8 cellular contexts compared by ENCODE assay signal in the genomic region with DNA sequence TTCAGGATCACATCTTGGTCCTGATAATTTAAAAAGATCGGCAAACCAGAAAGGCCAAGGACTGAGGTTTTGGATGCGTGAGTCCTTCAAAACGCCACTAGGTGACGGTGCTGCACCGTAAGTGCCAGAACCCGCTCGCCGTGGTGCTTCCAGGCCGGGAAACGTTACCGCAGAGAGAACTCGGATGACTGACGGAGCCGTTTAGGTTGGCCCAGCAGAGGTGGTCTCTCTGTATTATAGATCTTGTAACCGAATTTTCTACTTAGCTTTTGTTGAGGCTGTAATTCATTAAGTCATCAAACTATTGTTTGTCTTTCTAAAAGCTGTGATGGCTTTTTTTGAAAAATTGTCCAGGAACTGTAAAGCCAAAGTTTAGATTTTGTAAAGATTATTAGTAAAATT. TPM values are rescaled to one million over a fixed set of nuclear protein-coding genes. Genes with fewer than 3 reads are reported as not detected.
DNase-seq lines count a peak whose midpoint lies in the region; ATAC-seq and TF ChIP-seq lines count a peak whose summit lies in the region.

No MANE protein-coding gene starts in this region.

- H3K27ac Mint-ChIP-seq in activated T-helper 2 cell treated with anti-CD3 and anti-CD28 coated beads, Interferon-gamma antibody, Interleukin-2, Interleukin-4, amounts not matched to agents 10 μg/mL and 5 μg/mL and 100 μg/mL, durations not matched to agents 14 hours and 24 hours and 36 hours, result no peak overlapping the region

- H3K36me3 ChIP-seq in RWPE2 (ENCODE audit: low read depth), result no peaks in the 10 kb centered on the region
- no peaks in the 10 kb centered on the region for H3K36me3 ChIP-seq in ovary
- no peaks in the 10 kb centered on the region for H3K36me3 ChIP-seq in transverse colon

- no peak overlapping the region for H3K4me3 Mint-ChIP-seq in activated T-helper 2 cell treated with anti-CD3 and anti-CD28 coated beads, Interferon-gamma antibody, Interleukin-2, Interleukin-4, amounts not matched to agents 10 μg/mL and 5 μg/mL and 100 μg/mL, durations not matched to agents 14 hours and 24 hours and 36 hours (ENCODE audit: low read depth)

- H3K4me1 ChIP-seq in RWPE2 (ENCODE audit: insufficient read depth, poor library complexity, severe bottlenecking) (no peaks in the 10 kb centered on the region), foreskin keratinocyte (no peaks in the 10 kb centered on the region), ovary (ENCODE audit: insufficient read depth) (no peaks in the 10 kb centered on the region), transverse colon (no peaks in the 10 kb centered on the region)

- TF ChIP-seq POLR2A in ovary (IDR thresholded peaks at IDR 0.05) (no peak), transverse colon (IDR thresholded peaks at IDR 0.05) (no peak)

- WGBS in ovary, 3 donors, result 1 to 3% (median 2%) methylated on average over 15 of the region's 15 CpGs
- WGBS in transverse colon (ENCODE audit: low coverage in 1 of 2), 2 donors, result 1 to 4% methylated on average over 8 to 15 of the region's 15 CpGs

- TF ChIP-seq CTCF in RWPE2 (IDR thresholded peaks at IDR 0.05; ENCODE audit: poor library complexity, severe bottlenecking) (peak; percentile 99), foreskin keratinocyte (conservative IDR thresholded peaks at IDR 0.05) (peak; percentile 97), ovary (IDR thresholded peaks at IDR 0.05) (peak; percentile 56 to 75 (median 61)), transverse colon (IDR thresholded peaks at IDR 0.05) (peak; percentile 87 to 93 (median 90))

- peaks cover 4% of the 10 kb centered on the region for H3K4me1 Mint-ChIP-seq in activated T-helper 2 cell treated with anti-CD3 and anti-CD28 coated beads, Interferon-gamma antibody, Interleukin-2, Interleukin-4, amounts not matched to agents 10 μg/mL and 5 μg/mL and 100 μg/mL, durations not matched to agents 14 hours and 24 hours and 36 hours (ENCODE audit: low read depth)

- peaks cover 33% of the 10 kb centered on the region for H3K27me3 Mint-ChIP-seq in activated T-helper 2 cell treated with anti-CD3 and anti-CD28 coated beads, Interferon-gamma antibody, Interleukin-2, Interleukin-4, amounts not matched to agents 10 μg/mL and 5 μg/mL and 100 μg/mL, durations not matched to agents 14 hours and 24 hours and 36 hours (ENCODE audit: low read depth)

- H3K36me3 Mint-ChIP-seq in activated T-helper 2 cell treated with anti-CD3 and anti-CD28 coated beads, Interferon-gamma antibody, Interleukin-2, Interleukin-4, amounts not matched to agents 10 μg/mL and 5 μg/mL and 100 μg/mL, durations not matched to agents 14 hours and 24 hours and 36 hours (ENCODE audit: low read depth), result no peaks in the 10 kb centered on the region

- intact Hi-C loops in activated T-helper 2 cell treated with anti-CD3 and anti-CD28 coated beads, Interferon-gamma antibody, Interleukin-2, Interleukin-4, amounts not matched to agents 10 μg/mL and 5 μg/mL and 100 μg/mL, durations not matched to agents 14 hours and 24 hours and 36 hours (cut with micrococcal nuclease), result loop anchor here (2.0 to 10.0 kb wide), 3 partner anchors 96 to 1680 kb away; no protein-coding TSS in a partner anchor
- intact Hi-C loops in ovary (cut with DNase I), result loop anchor here in 3 of 4 donors (10.0 kb wide), 2 partner anchors 720 to 1680 kb away; no protein-coding TSS in a partner anchor
- intact Hi-C loops in transverse colon (cut with DNase I; ENCODE audit: low total_unique reads), result no loop called here

- H3K27me3 ChIP-seq in RWPE2 (ENCODE audit: insufficient read depth, poor library complexity, severe bottlenecking) (no peaks in the 10 kb centered on the region), foreskin keratinocyte (peaks cover 14% of the 10 kb centered on the region), ovary (no peaks in the 10 kb centered on the region), transverse colon (peaks cover 39% of the 10 kb centered on the region)

- in situ Hi-C loops in transverse colon (cut with MboI; ENCODE audit: low pct_ligation_motif_present in 1 of 4, low pct_unique_long_range_greater_than_20kb in 1 of 4, low sequenced_read_pairs in 3 of 4), result loop anchor here in 3 of 4 donors (5.0 to 25.0 kb wide), 4 partner anchors 97 to 1697 kb away; partner anchors contain the start of genes METTL4 (in 1 of the 3) and NDC80 (in 1 of the 3)

- TF ChIP-seq EP300 in ovary (IDR thresholded peaks at IDR 0.05) (no peak), transverse colon (IDR thresholded peaks at IDR 0.05; ENCODE audit: low read depth) (no peak)

- peak; percentile 85 for ATAC-seq in GM21526 (IDR thresholded peaks at IDR 0.05; ENCODE audit: low FRiP score, unreplicated experiment)
- ATAC-seq in RWPE2 (ENCODE audit: low read depth), result peak; percentile 91
- ATAC-seq in foreskin keratinocyte, result peak; percentile 89

- no peaks in the 10 kb centered on the region for H3K9me3 ChIP-seq in RWPE2 (ENCODE audit: severe bottlenecking)
- no peaks in the 10 kb centered on the region for H3K9me3 ChIP-seq in ovary
- H3K9me3 ChIP-seq in transverse colon, result no peaks in the 10 kb centered on the region

- no peaks in the 10 kb centered on the region for H3K9me3 Mint-ChIP-seq in activated T-helper 2 cell treated with anti-CD3 and anti-CD28 coated beads, Interferon-gamma antibody, Interleukin-2, Interleukin-4, amounts not matched to agents 10 μg/mL and 5 μg/mL and 100 μg/mL, durations not matched to agents 14 hours and 24 hours and 36 hours

- DNase-seq in D341Med (ENCODE audit: low spot score) (peak; percentile 90), Kasumi-1 (lab: John Stamatoyannopoulos, UW) (peak; percentile 84 to 88), RWPE2 (ENCODE audit: low spot score) (peak; percentile 76), foreskin keratinocyte (peak; percentile 16 to 46), ovary (peak; percentile 27 to 67 (median 62)), transverse colon (peak; percentile 60)
- peak; percentile 43 for DNase-seq in activated T-helper 2 cell treated with anti-CD3 and anti-CD28 coated beads, Interferon-gamma antibody, Interleukin-2, Interleukin-4, amounts not matched to agents 10 μg/mL and 5 μg/mL and 100 μg/mL, durations not matched to agents 14 hours and 24 hours and 36 hours (ENCODE audit: low spot score)

- H3K27ac ChIP-seq in RWPE2 (ENCODE audit: poor library complexity, severe bottlenecking) (no peak overlapping the region), foreskin keratinocyte (no peak overlapping the region), ovary (no peak overlapping the region), transverse colon (no peak overlapping the region)

- H3K4me3 ChIP-seq in RWPE2 (ENCODE audit: severe bottlenecking) (no peak overlapping the region), ovary (no peak overlapping the region), transverse colon (no peak overlapping the region)

RNA-seq across cellular contexts. Expression of gene ADCYAP1, which starts 39.8 kb away (rescaled TPM):
- total RNA-seq in activated T-helper 2 cell treated with anti-CD3 and anti-CD28 coated beads, Interferon-gamma antibody, Interleukin-2, Interleukin-4, amounts not matched to agents 10 μg/mL and 5 μg/mL and 100 μg/mL, durations not matched to agents 14 hours and 24 hours and 36 hours, result not detected in 2 replicates
- total RNA-seq in foreskin keratinocyte, result not detected in 2 replicates
- not detected in 2 replicates for polyA plus RNA-seq in foreskin keratinocyte
- total RNA-seq in ovary, result 1 to 10 TPM in 1 of 7 donors, under 1 TPM in 1, not detected in 5; 0.22 to 4.9 TPM
- polyA plus RNA-seq in ovary, result under 1 TPM; 0.13 to 0.48 TPM
- total RNA-seq in transverse colon, result under 1 TPM in 2 of 4 donors, not detected in 2; 0.41 to 0.64 TPM

RNA-seq across cellular contexts. Expression of gene YES1, which starts 52.8 kb away (rescaled TPM):
- total RNA-seq in activated T-helper 2 cell treated with anti-CD3 and anti-CD28 coated beads, Interferon-gamma antibody, Interleukin-2, Interleukin-4, amounts not matched to agents 10 μg/mL and 5 μg/mL and 100 μg/mL, durations not matched to agents 14 hours and 24 hours and 36 hours, result 18.4 and 18.5 TPM in 2 replicates
- 70.9 and 71.6 TPM in 2 replicates for total RNA-seq in foreskin keratinocyte
- 14.2 and 16.2 TPM in 2 replicates for polyA plus RNA-seq in foreskin keratinocyte
- 10 to 100 TPM; 30.7 to 95.1 (median 35.1) TPM for total RNA-seq in ovary
- polyA plus RNA-seq in ovary, result 10 to 100 TPM; 14.3 to 18.2 TPM
- total RNA-seq in transverse colon, result 100 to 1,000 TPM in 2 of 4 donors, 10 to 100 TPM in 2; 49.4 to 128 (median 96.0) TPM

Comparison
In these comparisons a context has a peak if more than half of its experiments do, and no peak if none do; other contexts are left out.
1. DNase-seq: peak in every context shown above with its lines; median percentile 90 in D341Med; 86 in Kasumi-1; 76 in RWPE2; 62 in ovary; 60 in transverse colon; 43 in activated T-helper 2 cell treated with anti-CD3 and anti-CD28 coated beads, Interferon-gamma antibody, Interleukin-2, Interleukin-4, amounts not matched to agents 10 μg/mL and 5 μg/mL and 100 μg/mL, durations not matched to agents 14 hours and 24 hours and 36 hours; 31 in foreskin keratinocyte.